ENCODE assay signal across 1 cellular context in the genomic region with DNA sequence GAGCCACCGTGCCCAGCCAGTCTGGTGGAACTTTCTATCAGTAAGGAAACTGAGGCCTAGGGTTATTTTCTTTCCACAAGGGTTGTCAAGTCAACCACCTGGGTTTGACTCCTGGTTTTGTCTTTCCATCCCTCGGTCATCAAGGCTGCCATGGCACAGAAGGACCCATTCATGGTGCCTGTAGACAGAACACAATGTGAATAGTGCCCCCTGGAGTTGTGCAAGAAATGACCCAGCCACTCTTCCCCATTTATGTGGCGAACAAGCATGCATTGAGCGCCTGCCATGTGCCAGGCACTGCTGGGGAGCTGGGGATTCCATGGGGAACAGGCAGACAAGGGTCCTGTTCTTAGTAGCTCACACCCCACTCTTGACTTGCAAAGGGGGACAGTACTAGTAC.
TF ChIP-seq lines count a peak whose summit lies in the region.

No MANE protein-coding gene starts in this region.

TF ChIP-seq in H1, 55 proteins besides CTCF, POLR2A, EP300 and RAD21:
- no peak for TF ChIP-seq BRCA1 (IDR thresholded peaks at IDR 0.05; ENCODE audit: low read depth, low read length)
